8 cellular contexts compared by ENCODE assay signal in the genomic region with DNA sequence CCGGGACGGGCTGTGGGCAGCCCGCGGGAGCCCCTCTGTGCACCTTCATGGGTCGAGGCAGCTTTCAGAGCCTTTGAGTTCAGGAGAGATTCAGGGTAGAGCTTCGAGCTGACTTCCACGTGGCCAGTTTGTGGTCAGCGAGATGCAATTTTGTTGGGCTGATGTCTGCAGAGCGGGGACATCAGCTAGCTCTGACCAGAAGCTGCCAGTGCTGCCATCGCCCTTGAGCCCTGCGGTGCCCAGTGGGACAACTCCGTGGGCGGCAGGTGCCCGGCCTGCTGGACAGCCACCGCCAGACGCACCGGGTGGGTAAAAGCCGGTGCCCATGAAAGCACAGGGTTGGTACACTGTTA. TPM values are rescaled to one million over a fixed set of nuclear protein-coding genes. Genes with fewer than 3 reads are reported as not detected.
DNase-seq lines count a peak whose midpoint lies in the region; ATAC-seq and TF ChIP-seq lines count a peak whose summit lies in the region.

No MANE protein-coding gene starts in this region.

- peak overlapping the region; percentile 98 for H3K9ac ChIP-seq in Karpas-422 (ENCODE audit: low read length)

- TF ChIP-seq CTCF in choroid plexus epithelial cell (conservative IDR thresholded peaks at IDR 0.05; ENCODE audit: low read depth, low read length) = no peak

- H4K20me1 ChIP-seq in Karpas-422 (ENCODE audit: insufficient read depth, low read depth, low read length) = peaks cover 6% of the 10 kb centered on the region; the same call in 1 of the 2 replicates

- H2AFZ ChIP-seq in Karpas-422 (ENCODE audit: low read length) = peak overlapping the region; percentile 21; the same call in 1 of the 2 replicates

- H3K4me3 ChIP-seq in Karpas-422 (ENCODE audit: low read length) (peak overlapping the region; percentile 94), choroid plexus epithelial cell (ENCODE audit: low read depth, low read length) (peak overlapping the region; percentile 83), mesodermal cell (ENCODE audit: extremely low read depth, insufficient read depth, low read length, poor library complexity, severe bottlenecking) (peak overlapping the region; percentile 90)

- H3K4me1 ChIP-seq in Karpas-422 (ENCODE audit: low read length) = peaks cover 19% of the 10 kb centered on the region
- H3K4me1 ChIP-seq in mesodermal cell (ENCODE audit: control insufficient read depth, insufficient read depth, low read length, poor library complexity, severe bottlenecking) = no peaks in the 10 kb centered on the region

- peak overlapping the region; percentile 89 for H3K4me3 Mint-ChIP-seq in stimulated activated naive CD8-positive, alpha-beta T cell treated with anti-CD3 and anti-CD28 coated beads, Interleukin-15, Interleukin-2, amounts not matched to agents 100 ng/mL and 50 ng/mL, for 24 hours

- no peak for ATAC-seq in stimulated activated naive CD8-positive, alpha-beta T cell treated with anti-CD3 and anti-CD28 coated beads, Interleukin-15, Interleukin-2, amounts not matched to agents 100 U/mL and 50 U/mL, for 24 hours
- no peak for ATAC-seq in GM19467 (IDR thresholded peaks at IDR 0.05; ENCODE audit: unreplicated experiment)

- H3K9me3 ChIP-seq in Karpas-422 (ENCODE audit: low read length) = no peaks in the 10 kb centered on the region
- H3K9me3 ChIP-seq in mesodermal cell (ENCODE audit: control insufficient read depth, low read length) = no peaks in the 10 kb centered on the region

- no peaks in the 10 kb centered on the region for H3K27me3 Mint-ChIP-seq in stimulated activated naive CD8-positive, alpha-beta T cell treated with anti-CD3 and anti-CD28 coated beads, Interleukin-15, Interleukin-2, amounts not matched to agents 100 ng/mL and 50 ng/mL, for 24 hours

- H3K9me3 Mint-ChIP-seq in stimulated activated naive CD8-positive, alpha-beta T cell treated with anti-CD3 and anti-CD28 coated beads, Interleukin-15, Interleukin-2, amounts not matched to agents 100 ng/mL and 50 ng/mL, for 24 hours = no peaks in the 10 kb centered on the region

- no peaks in the 10 kb centered on the region for H3K9me2 ChIP-seq in Karpas-422 (replicated peaks; ENCODE audit: insufficient read depth, low read length)

- peaks cover 55% of the 10 kb centered on the region for H3K79me2 ChIP-seq in Karpas-422 (ENCODE audit: low read length)

- no peak for DNase-seq in stimulated activated naive CD8-positive, alpha-beta T cell treated with anti-CD3 and anti-CD28 coated beads, Interleukin-15, Interleukin-2, amounts not matched to agents 100 U/mL and 50 U/mL, for 24 hours
- DNase-seq in Karpas-422 (peak; percentile 55), choroid plexus epithelial cell (ENCODE audit: low read depth) (peak; percentile 39), COLO829 (ENCODE audit: low spot score) (no peak), 8988T (no peak)

- H3K4me1 Mint-ChIP-seq in stimulated activated naive CD8-positive, alpha-beta T cell treated with anti-CD3 and anti-CD28 coated beads, Interleukin-15, Interleukin-2, amounts not matched to agents 100 ng/mL and 50 ng/mL, for 24 hours (ENCODE audit: low read depth) = peaks cover 20% of the 10 kb centered on the region

- peaks cover 4% of the 10 kb centered on the region for H3K36me3 Mint-ChIP-seq in stimulated activated naive CD8-positive, alpha-beta T cell treated with anti-CD3 and anti-CD28 coated beads, Interleukin-15, Interleukin-2, amounts not matched to agents 100 ng/mL and 50 ng/mL, for 24 hours (ENCODE audit: low read depth)

- H3K27ac ChIP-seq in Karpas-422 (ENCODE audit: low read length) = peak overlapping the region; percentile 75
- H3K27ac ChIP-seq in mesodermal cell (ENCODE audit: low read depth, low read length, severe bottlenecking) = peak overlapping the region; percentile 57

- WGBS in mesodermal cell (ENCODE audit: insufficient coverage in 2 of 2), 2 experiments = 5 to 12% methylated on average over 15 to 17 of the region's 18 CpGs

- no peaks in the 10 kb centered on the region for H3K27me3 ChIP-seq in Karpas-422 (ENCODE audit: low read length)

- H3K36me3 ChIP-seq in Karpas-422 (ENCODE audit: insufficient read depth, low read length) (no peaks in the 10 kb centered on the region; the same call in 1 of the 2 replicates), mesodermal cell (ENCODE audit: control insufficient read depth, insufficient read depth, low read length) (peaks cover 20% of the 10 kb centered on the region)

- H3K4me2 ChIP-seq in Karpas-422 (ENCODE audit: low read depth, low read length, poor library complexity, severe bottlenecking) = peak overlapping the region; percentile 98

- peak overlapping the region; percentile 91 for H3K27ac Mint-ChIP-seq in stimulated activated naive CD8-positive, alpha-beta T cell treated with anti-CD3 and anti-CD28 coated beads, Interleukin-15, Interleukin-2, amounts not matched to agents 100 ng/mL and 50 ng/mL, for 24 hours

RNA-seq across cellular contexts. Expression of a gene that starts 0.7 kb away (rescaled TPM):
- total RNA-seq in Karpas-422 (2014; rRNA removed; shearing (Covaris generic); ENCODE audit: low replicate concordance) = 127 and 177 TPM in 2 replicates
- 120 TPM for polyA plus RNA-seq in mesodermal cell (2013, experiment 1 of 2)
- 113 TPM for polyA plus RNA-seq in mesodermal cell (2013, experiment 2 of 2)

RNA-seq across cellular contexts. Expression of a gene that starts 29.3 kb away (rescaled TPM):
- total RNA-seq in Karpas-422 (2014; rRNA removed; shearing (Covaris generic); ENCODE audit: low replicate concordance) = 43.6 and 61.0 TPM in 2 replicates
- 22.7 TPM for polyA plus RNA-seq in mesodermal cell (2013, experiment 1 of 2)
- polyA plus RNA-seq in mesodermal cell (2013, experiment 2 of 2) = 20.8 TPM

RNA-seq across cellular contexts. Expression of a gene that starts 41.9 kb away (rescaled TPM):
- total RNA-seq in Karpas-422 (2014; rRNA removed; shearing (Covaris generic); ENCODE audit: low replicate concordance) = 19.8 and 50.0 TPM in 2 replicates
- 0.18 TPM for polyA plus RNA-seq in mesodermal cell (2013, experiment 1 of 2)
- 0.20 TPM for polyA plus RNA-seq in mesodermal cell (2013, experiment 2 of 2)

RNA-seq across cellular contexts. Expression of a gene that starts 42.0 kb away (rescaled TPM):
- 2.3 and 10.4 TPM in 2 replicates for total RNA-seq in Karpas-422 (2014; rRNA removed; shearing (Covaris generic); ENCODE audit: low replicate concordance)
- polyA plus RNA-seq in mesodermal cell (2013, experiment 1 of 2) = 13.7 TPM
- 13.7 TPM for polyA plus RNA-seq in mesodermal cell (2013, experiment 2 of 2)

RNA-seq across cellular contexts. Expression of a gene that starts 50.1 kb away (rescaled TPM):
- 9.3 and 23.4 TPM in 2 replicates for total RNA-seq in Karpas-422 (2014; rRNA removed; shearing (Covaris generic); ENCODE audit: low replicate concordance)
- 16.1 TPM for polyA plus RNA-seq in mesodermal cell (2013, experiment 1 of 2)
- polyA plus RNA-seq in mesodermal cell (2013, experiment 2 of 2) = 13.2 TPM

Comparison
In these comparisons a context has a peak if more than half of its experiments do, and no peak if none do; other contexts are left out.
1. DNase-seq: peak in Karpas-422 (single experiment) and choroid plexus epithelial cell (single experiment); none in stimulated activated naive CD8-positive, alpha-beta T cell treated with anti-CD3 and anti-CD28 coated beads, Interleukin-15, Interleukin-2, amounts not matched to agents 100 U/mL and 50 U/mL, for 24 hours (single experiment), COLO829 (single experiment) and 8988T (single experiment).
2. Peak in every context shown above with its lines, with median percentiles within 50 percentile points of each other: H3K4me3 ChIP-seq.